In genomic region chr17:45156242-45156641, GRCh38 we compare ENCODE assay signal across 25 cellular contexts. TPM values are rescaled to one million over a fixed set of nuclear protein-coding genes. Genes with fewer than 3 reads are reported as not detected.
DNase-seq lines count a peak whose midpoint lies in the region; ATAC-seq and TF ChIP-seq lines count a peak whose summit lies in the region.
"Had no signal": no experiment of that assay in that cellular context is flagged by ENCODE, and none has a peak within 500 bp of the region (broad histone marks: within the 10 kb centered on the region; RNA-seq: fewer than 3 reads in every experiment).

No MANE protein-coding gene starts in this region.

- 93 to 94% (median 94%) methylated on average over 3 of the region's 3 CpGs for WGBS in heart left ventricle, 4 donors

- H3K27me3 ChIP-seq in left ventricle myocardium inferior (ENCODE audit: low read depth), result no peaks in the 10 kb centered on the region
- no peaks in the 10 kb centered on the region for H3K27me3 ChIP-seq in heart left ventricle
- no peaks in the 10 kb centered on the region for H3K27me3 ChIP-seq in dorsolateral prefrontal cortex
- H3K27me3 ChIP-seq: colonic mucosa had no signal

- ATAC-seq in heart left ventricle (no peak), WTC11 (no peak)
- ATAC-seq: effector memory CD8-positive, alpha-beta T cell; esophagus mucosa; SK-N-SH treated with all-trans-retinoic acid at 6 μM for 48 hours had no signal

- H3K27ac ChIP-seq in left ventricle myocardium inferior (replicated peaks) (peak overlapping the region; percentile 49), heart left ventricle (peak overlapping the region in 3 of 12 donors; percentile 10 to 26 (median 21)), dorsolateral prefrontal cortex (peak overlapping the region in 2 of 59 donors; percentile 7 to 21)
- H3K27ac ChIP-seq: colonic mucosa had no signal

- H3K27me3 Mint-ChIP-seq in WTC11 (ENCODE audit: low read depth) (no peaks in the 10 kb centered on the region), mesothelial cell of epicardium (ENCODE audit: low read depth) (no peaks in the 10 kb centered on the region), type B pancreatic cell (no peaks in the 10 kb centered on the region)
- H3K27me3 Mint-ChIP-seq: CD4-positive, CD25-positive, alpha-beta regulatory T cell; effector memory CD8-positive, alpha-beta T cell had no signal

- peaks cover 83% of the 10 kb centered on the region for H3K4me1 ChIP-seq in left ventricle myocardium inferior
- peaks cover 11 to 62% (median 48%) of the 10 kb centered on the region in 12 donors for H3K4me1 ChIP-seq in heart left ventricle

- H3K4me3 Mint-ChIP-seq in WTC11 (no peak overlapping the region), mesothelial cell of epicardium (no peak overlapping the region), type B pancreatic cell (peak overlapping the region; percentile 44)
- H3K4me3 Mint-ChIP-seq: effector memory CD8-positive, alpha-beta T cell; HFFc6; T-helper 2 cell treated with Interferon-gamma antibody and Interleukin-4, amounts not matched to agents 5 μg/mL and 100 μg/mL, for 36 hours had no signal

- H3K36me3 Mint-ChIP-seq in WTC11, result peaks cover 5% of the 10 kb centered on the region; the same call in 1 of the 2 replicates
- H3K36me3 Mint-ChIP-seq in mesothelial cell of epicardium, result no peaks in the 10 kb centered on the region
- peaks cover 9% of the 10 kb centered on the region for H3K36me3 Mint-ChIP-seq in type B pancreatic cell

- H3K27ac Mint-ChIP-seq in WTC11 (peak overlapping the region; percentile 57; the same call in 1 of the 2 replicates), mesothelial cell of epicardium (peak overlapping the region; percentile 66), type B pancreatic cell (peak overlapping the region; percentile 83)
- H3K27ac Mint-ChIP-seq: effector memory CD8-positive, alpha-beta T cell; HFFc6; T-helper 2 cell treated with Interferon-gamma antibody and Interleukin-4, amounts not matched to agents 5 μg/mL and 100 μg/mL, for 36 hours had no signal

- no peak for TF ChIP-seq POLR2A in heart left ventricle (IDR thresholded peaks at IDR 0.05)

- TF ChIP-seq CTCF in left ventricle myocardium inferior (IDR thresholded peaks at IDR 0.05; ENCODE audit: borderline replicate concordance) (no peak), heart left ventricle (IDR thresholded peaks at IDR 0.05) (no peak), WTC11 (IDR thresholded peaks at IDR 0.05) (no peak), mesothelial cell of epicardium (IDR thresholded peaks at IDR 0.05; ENCODE audit: unreplicated experiment) (no peak), type B pancreatic cell (conservative IDR thresholded peaks at IDR 0.05) (no peak), dorsolateral prefrontal cortex (IDR thresholded peaks at IDR 0.05 in 54 of 56, conservative IDR thresholded peaks at IDR 0.05 in 2 of 56; ENCODE audit: low read depth in 1 of 56, partially characterized antibody in 56 of 56) (no peak)

- H3K4me3 ChIP-seq in left ventricle myocardium inferior (no peak overlapping the region), heart left ventricle (no peak overlapping the region), dorsolateral prefrontal cortex (no peak overlapping the region)
- H3K4me3 ChIP-seq: colonic mucosa had no signal

- H3K9me3 Mint-ChIP-seq in WTC11 (no peaks in the 10 kb centered on the region), mesothelial cell of epicardium (no peaks in the 10 kb centered on the region), type B pancreatic cell (no peaks in the 10 kb centered on the region)
- H3K9me3 Mint-ChIP-seq: CD4-positive, CD25-positive, alpha-beta regulatory T cell; effector memory CD8-positive, alpha-beta T cell; HFFc6; T-helper 2 cell treated with Interferon-gamma antibody and Interleukin-4, amounts not matched to agents 5 μg/mL and 100 μg/mL, for 36 hours had no signal

- H3K9me3 ChIP-seq in left ventricle myocardium inferior (replicated peaks) (no peaks in the 10 kb centered on the region), heart left ventricle (no peaks in the 10 kb centered on the region)
- H3K9me3 ChIP-seq: colonic mucosa had no signal

- intact Hi-C loops in left ventricle myocardium inferior (cut with micrococcal nuclease) (no loop called here), heart left ventricle (cut with DNase I) (no loop called here), dorsolateral prefrontal cortex (cut with DNase I) (no loop called here)

- POLR2A ChIA-PET in WTC11 (lab: Charles Lee), result interaction anchor here (0.7 kb wide), 1 partner anchor 88 kb away, joined by 3 read pairs; no protein-coding TSS in a partner anchor

- H3K36me3 ChIP-seq in left ventricle myocardium inferior (no peaks in the 10 kb centered on the region), heart left ventricle (peaks cover 0 to 2% (median 0%) of the 10 kb centered on the region in 9 donors)
- H3K36me3 ChIP-seq: colonic mucosa had no signal

- H3K4me1 Mint-ChIP-seq in WTC11, result peaks cover 31% of the 10 kb centered on the region
- peaks cover 47% of the 10 kb centered on the region for H3K4me1 Mint-ChIP-seq in mesothelial cell of epicardium
- H3K4me1 Mint-ChIP-seq in type B pancreatic cell (ENCODE audit: unreplicated experiment), result peaks cover 31% of the 10 kb centered on the region

- CTCF ChIA-PET in WTC11 (lab: Charles Lee), result interaction anchor here (1.3 to 16.3 kb wide), 5 partner anchors 17 to 85 kb away, joined by 3 to 531 read pairs (median 7); partner anchors contain the start of genes ACBD4 and PLCD3

- DNase-seq in left ventricle myocardium inferior, result no peak
- DNase-seq in heart left ventricle, result no peak
- DNase-seq in WTC11 (ENCODE audit: low spot score), result no peak
- DNase-seq in mesothelial cell of epicardium (ENCODE audit: low spot score in 2 of 2, unreplicated experiment in 2 of 2), result no peak
- no peak for DNase-seq in type B pancreatic cell (ENCODE audit: extremely low spot score, unreplicated experiment)
- no peak for DNase-seq in NCI-H2227 treated with DMSO at 0.1 percent for 48 hours (lab: John Stamatoyannopoulos, UW)
- no peak for DNase-seq in ureter (ENCODE audit: low spot score)
- DNase-seq in dorsolateral prefrontal cortex, result no peak
- DNase-seq: activated gamma-delta T cell; activated T-cell treated with anti-CD3 and anti-CD28 coated beads for 4 hours; amniotic stem cell; CD4-positive, CD25-positive, alpha-beta regulatory T cell; colonic mucosa; effector memory CD8-positive, alpha-beta T cell; HFFc6; hippocampal formation; NCI-H1105 treated with DMSO at 0.1 percent for 48 hours; NCI-H2081; NCI-H345; occipital lobe; small intestine; stimulated activated CD4-positive, alpha-beta T cell treated with anti-CD3 and anti-CD28 coated beads, Interleukin-1b, Interleukin-23, amount 100 ng/mL, for 48 hours had no signal

TF ChIP-seq in WTC11, 78 proteins besides CTCF, POLR2A, EP300 and RAD21 (continues in another document):
- TF ChIP-seq TEAD1 (CRISPR knock-in tag; IDR thresholded peaks at IDR 0.05), result no peak
- no peak for TF ChIP-seq SMAD3 (CRISPR knock-in tag; IDR thresholded peaks at IDR 0.05; ENCODE audit: borderline replicate concordance)

RNA-seq across cellular contexts. Expression of gene HEXIM2, which starts 5.4 kb away (rescaled TPM):
- total RNA-seq in left ventricle myocardium inferior (7.0 TPM), heart left ventricle (1 to 10 TPM; 3.9 to 7.5 (median 5.7) TPM), WTC11 (2021) (11.9 to 16.1 TPM (median 12.2 TPM) in 3 replicates), mesothelial cell of epicardium (6.5 to 9.6 TPM (median 7.7 TPM) in 3 replicates), type B pancreatic cell (ENCODE audit: low replicate concordance) (5.3 and 11.5 TPM in 2 replicates), ureter (8.0 TPM), dorsolateral prefrontal cortex (10 to 100 TPM in 73 of 120 experiments, 1 to 10 TPM in 47; 5.1 to 16.7 (median 10.8) TPM)
- 1 to 10 TPM; 3.4 to 6.4 TPM for polyA plus RNA-seq in heart left ventricle

RNA-seq across cellular contexts. Expression of gene HEXIM1, which starts 8.0 kb away (rescaled TPM):
- 28.8 TPM for total RNA-seq in left ventricle myocardium inferior
- 10 to 100 TPM; 14.4 to 28.7 (median 22.5) TPM for total RNA-seq in heart left ventricle
- 10 to 100 TPM; 11.9 to 12.4 TPM for polyA plus RNA-seq in heart left ventricle
- total RNA-seq in WTC11 (2021), result 29.6 to 36.9 TPM (median 35.2 TPM) in 3 replicates
- total RNA-seq in mesothelial cell of epicardium, result 38.2 to 40.6 TPM (median 38.8 TPM) in 3 replicates
- total RNA-seq in type B pancreatic cell (ENCODE audit: low replicate concordance), result 27.5 and 34.5 TPM in 2 replicates
- 47.0 TPM for total RNA-seq in ureter
- 10 to 100 TPM; 21.0 to 74.9 (median 50.4) TPM for total RNA-seq in dorsolateral prefrontal cortex

RNA-seq across cellular contexts. Expression of gene ACBD4, which starts 20.8 kb away (rescaled TPM):
- 6.4 TPM for total RNA-seq in left ventricle myocardium inferior
- 1 to 10 TPM; 4.1 to 9.8 (median 6.3) TPM for total RNA-seq in heart left ventricle
- 1 to 10 TPM; 3.3 to 8.8 TPM for polyA plus RNA-seq in heart left ventricle
- total RNA-seq in WTC11 (2021), result 12.7 to 21.0 TPM (median 21.0 TPM) in 3 replicates
- 17.0 to 17.4 TPM (median 17.4 TPM) in 3 replicates for total RNA-seq in mesothelial cell of epicardium
- 9.8 and 11.5 TPM in 2 replicates for total RNA-seq in type B pancreatic cell (ENCODE audit: low replicate concordance)
- total RNA-seq in ureter, result 26.4 TPM
- total RNA-seq in dorsolateral prefrontal cortex, result 10 to 100 TPM; 15.7 to 37.1 (median 23.9) TPM

RNA-seq across cellular contexts. Expression of gene PLCD3, which starts 23.9 kb away (rescaled TPM):
- 146 TPM for total RNA-seq in left ventricle myocardium inferior
- 100 to 1,000 TPM; 102 to 207 (median 123) TPM for total RNA-seq in heart left ventricle
- 100 to 1,000 TPM in 1 of 2 donors, 10 to 100 TPM in 1; 92.8 to 105 TPM for polyA plus RNA-seq in heart left ventricle
- total RNA-seq in WTC11 (2021), result 45.9 to 55.8 TPM (median 55.8 TPM) in 3 replicates
- 46.6 to 54.0 TPM (median 52.6 TPM) in 3 replicates for total RNA-seq in mesothelial cell of epicardium
- total RNA-seq in type B pancreatic cell (ENCODE audit: low replicate concordance), result 45.8 and 56.1 TPM in 2 replicates
- 153 TPM for total RNA-seq in ureter
- total RNA-seq in dorsolateral prefrontal cortex, result 100 to 1,000 TPM in 42 of 120 experiments, 10 to 100 TPM in 78; 51.7 to 195 (median 91.1) TPM
